23 cellular contexts compared by ENCODE assay signal in the genomic region with DNA sequence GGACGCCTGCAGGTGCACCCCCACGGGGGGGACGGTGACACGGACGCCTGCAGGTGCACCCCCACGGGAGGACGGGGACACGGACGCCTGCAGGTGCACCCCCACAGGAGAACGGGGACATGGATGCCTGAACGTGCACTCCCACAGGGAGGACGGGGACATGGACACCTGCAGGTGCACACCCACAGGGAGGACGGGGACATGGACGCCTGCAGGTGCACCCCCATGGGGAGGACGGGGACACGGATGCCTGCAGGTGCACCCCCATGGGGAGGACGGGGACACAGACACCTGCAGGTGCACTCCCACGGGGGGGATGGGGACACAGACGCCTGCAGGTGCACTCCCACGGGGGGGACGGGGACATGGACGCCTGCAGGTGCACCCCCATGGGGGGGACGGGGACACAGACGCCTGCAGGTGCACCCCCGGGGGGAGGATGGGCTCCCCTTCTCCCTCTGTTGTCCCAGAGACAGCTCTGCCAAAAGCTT.
A peak's percentile ranks its signal among the peaks of the same experiment; 100 is the strongest.
DNase-seq lines count a peak whose midpoint lies in the region; ATAC-seq, FAIRE-seq and TF ChIP-seq lines count a peak whose summit lies in the region.
"Had no signal": no experiment of that assay in that cellular context is flagged by ENCODE, and none has a peak within 500 bp of the region (broad histone marks: within the 10 kb centered on the region; RNA-seq: fewer than 3 reads in every experiment).

No MANE protein-coding gene starts in this region.

- no peak overlapping the region for H3K27ac Mint-ChIP-seq in HFFc6

- no peak for TF ChIP-seq RAD21 in HepG2 (CRISPR knock-in tag; IDR thresholded peaks at IDR 0.05)

- no peak overlapping the region for H3K9ac ChIP-seq in HepG2 (ENCODE audit: insufficient read depth, low read depth, low read length)
- H3K9ac ChIP-seq in kidney (ENCODE audit: low read length in 2 of 2): no peak overlapping the region

- no peaks in the 10 kb centered on the region for H3K27me3 ChIP-seq in right lobe of liver
- no peaks in the 10 kb centered on the region for H3K27me3 ChIP-seq in HepG2 (ENCODE audit: control insufficient read depth in 1 of 2, insufficient read depth in 2 of 2, low read length in 2 of 2)
- H3K27me3 ChIP-seq: BE2C had no signal

- H3K36me3 ChIP-seq in right lobe of liver: no peaks in the 10 kb centered on the region
- H3K36me3 ChIP-seq in HepG2 (replicated peaks in 1 of 2; ENCODE audit: control insufficient read depth in 1 of 2, insufficient read depth in 2 of 2, low read length in 2 of 2): peaks cover 0 to 3% of the 10 kb centered on the region in 2 experiments; a peak in 2 of 5 replicates
- no peaks in the 10 kb centered on the region for H3K36me3 ChIP-seq in kidney (ENCODE audit: control insufficient read depth in 1 of 2, insufficient read depth in 2 of 2, low read length in 2 of 2)
- H3K36me3 ChIP-seq: BE2C had no signal

- ATAC-seq in right lobe of liver: no peak
- no peak for ATAC-seq in HepG2
- ATAC-seq: GM12878 had no signal

- no peaks in the 10 kb centered on the region for H4K20me1 ChIP-seq in HepG2 (ENCODE audit: insufficient read depth, low read length)

- WGBS in right lobe of liver (ENCODE audit: insufficient coverage, low coverage, low lambda C conversion rate, missing lambda C conversion rate): no CpG with 5 or more reads among the region's 25 CpGs
- WGBS in HepG2 (ENCODE audit: low lambda C conversion rate): 92% methylated on average over 25 of the region's 25 CpGs

- H3K4me3 ChIP-seq in right lobe of liver: no peak overlapping the region
- H3K4me3 ChIP-seq in HepG2 (replicated peaks in 1 of 3; ENCODE audit: insufficient read depth in 1 of 3, low read depth in 2 of 3, low read length in 3 of 3): no peak overlapping the region
- no peak overlapping the region for H3K4me3 ChIP-seq in kidney (ENCODE audit: low read length in 2 of 2)
- H3K4me3 ChIP-seq: GM12878 had no signal

- TF ChIP-seq POLR2A in right lobe of liver (IDR thresholded peaks at IDR 0.05): no peak
- no peak for TF ChIP-seq POLR2A in HepG2 (IDR thresholded peaks at IDR 0.05; ENCODE audit: insufficient read depth in 1 of 2, low read depth in 2 of 2, low read length in 2 of 2)

- H3K9me3 ChIP-seq in right lobe of liver (no peaks in the 10 kb centered on the region), HepG2 (ENCODE audit: low read length) (no peaks in the 10 kb centered on the region), kidney (ENCODE audit: control insufficient read depth in 1 of 2, low read length in 2 of 2) (no peaks in the 10 kb centered on the region)
- H3K9me3 ChIP-seq: BE2C had no signal

- peaks cover 20% of the 10 kb centered on the region for H3K4me1 Mint-ChIP-seq in HFFc6 (ENCODE audit: low read depth)

- CTCF ChIA-PET in HepG2 (lab: Yijun Ruan, JAX; ENCODE audit: low intra/inter-chr PET ratio, low total read pairs): no interaction called here

- TF ChIP-seq EP300 in HepG2 (IDR thresholded peaks at IDR 0.05; ENCODE audit: low read depth in 2 of 2, low read length in 2 of 2): no peak
- no peak for TF ChIP-seq EP300 in HepG2 (CRISPR knock-in tag; IDR thresholded peaks at IDR 0.05; ENCODE audit: borderline replicate concordance)

- in situ Hi-C loops in HepG2 (cut with HindIII; ENCODE audit: extremely low pct_ligation_motif_present, low pct_unique_long_range_greater_than_20kb): no loop called here

- no peaks in the 10 kb centered on the region for H3K9me3 Mint-ChIP-seq in HFFc6
- H3K9me3 Mint-ChIP-seq: CD8-positive, alpha-beta memory T cell had no signal

- no peaks in the 10 kb centered on the region for H3K79me2 ChIP-seq in HepG2 (ENCODE audit: insufficient read depth, low read length)

- H3K36me3 Mint-ChIP-seq in HFFc6 (ENCODE audit: low read depth): no peaks in the 10 kb centered on the region

- peaks cover 4% of the 10 kb centered on the region for H3K27me3 Mint-ChIP-seq in HFFc6 (ENCODE audit: insufficient read depth)
- H3K27me3 Mint-ChIP-seq: CD8-positive, alpha-beta memory T cell had no signal

- DNase-seq in activated CD4-positive, alpha-beta T cell treated with anti-CD3 and anti-CD28 coated beads for 1 hour: peak; percentile 3
- DNase-seq in activated CD4-positive, alpha-beta T cell treated with anti-CD3 and anti-CD28 coated beads, Interleukin-2, amount 50 U/mL, for 48 hours: no peak
- DNase-seq in right lobe of liver (peak in 2 of 3 donors; percentile 9 to 41), HepG2 (ENCODE audit: low spot score) (no peak), kidney (peak; percentile 71), urothelium cell line (ENCODE audit: low spot score) (no peak), NCI-H69 (lab: John Stamatoyannopoulos, UW) (no peak), HFFc6 (no peak)
- DNase-seq: BE2C, DND-41, GDM1, HCEC 1CT, KBM-7, MV-4-11, NCI-H1417 treated with DMSO at 0.1 percent for 48 hours, NCI-H1930, NCI-H2171 treated with DMSO at 0.1 percent for 48 hours, NCI-H446 treated with DMSO at 0.1 percent for 48 hours, NCI-H774, Right ventricle myocardium superior had no signal

- H3K4me1 ChIP-seq in right lobe of liver: no peaks in the 10 kb centered on the region
- no peaks in the 10 kb centered on the region for H3K4me1 ChIP-seq in HepG2 (ENCODE audit: insufficient read depth, low read length)
- H3K4me1 ChIP-seq in kidney (ENCODE audit: control insufficient read depth in 1 of 2, insufficient read depth in 1 of 2, low read depth in 1 of 2, low read length in 2 of 2): peaks cover 0 to 4% of the 10 kb centered on the region in 2 donors
- H3K4me1 ChIP-seq: BE2C had no signal

- H3K27ac ChIP-seq in right lobe of liver (no peak overlapping the region), HepG2 (ENCODE audit: extremely low read length, insufficient read depth, low read length) (no peak overlapping the region), kidney (ENCODE audit: low read depth in 2 of 2, low read length in 2 of 2) (no peak overlapping the region)
- H3K27ac ChIP-seq: 22Rv1 had no signal

- no peak overlapping the region for H3K4me3 Mint-ChIP-seq in HFFc6
- H3K4me3 Mint-ChIP-seq: CD8-positive, alpha-beta memory T cell had no signal

- POLR2A ChIA-PET in HepG2 (lab: Yijun Ruan, JAX): no interaction called here

- no peak overlapping the region for H3K4me2 ChIP-seq in HepG2 (ENCODE audit: low read depth, low read length)

- H2AFZ ChIP-seq in HepG2 (ENCODE audit: low read length): no peak overlapping the region

- no TSS peak for BruUV-seq in HepG2 (replicated peaks; lab: Mats Ljungman, UMichigan)

- intact Hi-C loops in right lobe of liver (cut with DNase I) (no loop called here), HepG2 (cut with micrococcal nuclease; ENCODE audit: unreplicated experiment) (no loop called here), kidney (cut with DNase I) (no loop called here)

- FAIRE-seq in HepG2 (lab: Jason Lieb, UNC): no peak
- no peak for FAIRE-seq in kidney (lab: Jason Lieb, UNC)
- FAIRE-seq in urothelium cell line (lab: Jason Lieb, UNC): peak; percentile 17
- FAIRE-seq: GM12878 had no signal

- no peak for TF ChIP-seq CTCF in right lobe of liver (IDR thresholded peaks at IDR 0.05)
- no peak for TF ChIP-seq CTCF in HepG2 (CRISPR knock-in tag; IDR thresholded peaks at IDR 0.05)
- no peak for TF ChIP-seq CTCF in kidney (IDR thresholded peaks at IDR 0.05; ENCODE audit: borderline replicate concordance, extremely low read depth, insufficient read depth)
- TF ChIP-seq CTCF in HFFc6 (IDR thresholded peaks at IDR 0.05): no peak

TF ChIP-seq in HepG2, 621 proteins besides CTCF, POLR2A, EP300 and RAD21:
- TF ChIP-seq, protein P1, sequence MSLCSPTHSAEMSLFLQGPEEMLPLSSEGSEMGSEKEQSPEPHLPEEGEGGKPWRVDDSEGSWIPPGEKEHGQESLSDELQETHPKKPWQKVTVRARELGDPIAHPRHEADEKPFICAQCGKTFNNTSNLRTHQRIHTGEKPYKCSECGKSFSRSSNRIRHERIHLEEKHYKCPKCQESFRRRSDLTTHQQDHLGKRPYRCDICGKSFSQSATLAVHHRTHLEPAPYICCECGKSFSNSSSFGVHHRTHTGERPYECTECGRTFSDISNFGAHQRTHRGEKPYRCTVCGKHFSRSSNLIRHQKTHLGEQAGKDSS (CRISPR knock-in tag; IDR thresholded peaks at IDR 0.05; ENCODE audit: borderline replicate concordance, low read depth): no peak
- TF ChIP-seq SPEN (CRISPR knock-in tag; IDR thresholded peaks at IDR 0.05; ENCODE audit: low read depth): no peak
- TF ChIP-seq, protein P2, sequence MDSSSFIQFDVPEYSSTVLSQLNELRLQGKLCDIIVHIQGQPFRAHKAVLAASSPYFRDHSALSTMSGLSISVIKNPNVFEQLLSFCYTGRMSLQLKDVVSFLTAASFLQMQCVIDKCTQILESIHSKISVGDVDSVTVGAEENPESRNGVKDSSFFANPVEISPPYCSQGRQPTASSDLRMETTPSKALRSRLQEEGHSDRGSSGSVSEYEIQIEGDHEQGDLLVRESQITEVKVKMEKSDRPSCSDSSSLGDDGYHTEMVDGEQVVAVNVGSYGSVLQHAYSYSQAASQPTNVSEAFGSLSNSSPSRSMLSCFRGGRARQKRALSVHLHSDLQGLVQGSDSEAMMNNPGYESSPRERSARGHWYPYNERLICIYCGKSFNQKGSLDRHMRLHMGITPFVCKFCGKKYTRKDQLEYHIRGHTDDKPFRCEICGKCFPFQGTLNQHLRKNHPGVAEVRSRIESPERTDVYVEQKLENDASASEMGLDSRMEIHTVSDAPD (CRISPR knock-in tag; IDR thresholded peaks at IDR 0.05): no peak
- TF ChIP-seq, protein P3, sequence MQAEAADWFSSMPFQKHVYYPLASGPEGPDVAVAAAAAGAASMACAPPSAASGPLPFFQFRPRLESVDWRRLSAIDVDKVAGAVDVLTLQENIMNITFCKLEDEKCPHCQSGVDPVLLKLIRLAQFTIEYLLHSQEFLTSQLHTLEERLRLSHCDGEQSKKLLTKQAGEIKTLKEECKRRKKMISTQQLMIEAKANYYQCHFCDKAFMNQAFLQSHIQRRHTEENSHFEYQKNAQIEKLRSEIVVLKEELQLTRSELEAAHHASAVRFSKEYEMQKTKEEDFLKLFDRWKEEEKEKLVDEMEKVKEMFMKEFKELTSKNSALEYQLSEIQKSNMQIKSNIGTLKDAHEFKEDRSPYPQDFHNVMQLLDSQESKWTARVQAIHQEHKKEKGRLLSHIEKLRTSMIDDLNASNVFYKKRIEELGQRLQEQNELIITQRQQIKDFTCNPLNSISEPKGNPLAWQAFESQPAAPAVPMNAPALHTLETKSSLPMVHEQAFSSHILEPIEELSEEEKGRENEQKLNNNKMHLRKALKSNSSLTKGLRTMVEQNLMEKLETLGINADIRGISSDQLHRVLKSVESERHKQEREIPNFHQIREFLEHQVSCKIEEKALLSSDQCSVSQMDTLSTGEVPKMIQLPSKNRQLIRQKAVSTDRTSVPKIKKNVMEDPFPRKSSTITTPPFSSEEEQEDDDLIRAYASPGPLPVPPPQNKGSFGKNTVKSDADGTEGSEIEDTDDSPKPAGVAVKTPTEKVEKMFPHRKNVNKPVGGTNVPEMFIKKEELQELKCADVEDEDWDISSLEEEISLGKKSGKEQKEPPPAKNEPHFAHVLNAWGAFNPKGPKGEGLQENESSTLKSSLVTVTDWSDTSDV (CRISPR knock-in tag; IDR thresholded peaks at IDR 0.05): no peak

Comparison
In these comparisons a context has a peak if more than half of its experiments do, and no peak if none do; other contexts are left out.
1. DNase-seq: peak in activated CD4-positive, alpha-beta T cell treated with anti-CD3 and anti-CD28 coated beads for 1 hour (single experiment), right lobe of liver (2 of 3) and kidney (single experiment); none in activated CD4-positive, alpha-beta T cell treated with anti-CD3 and anti-CD28 coated beads, Interleukin-2, amount 50 U/mL, for 48 hours (0 of 2), HepG2 (single experiment), urothelium cell line (single experiment), NCI-H69 (single experiment) and HFFc6 (single experiment).